Comparison of ENCODE assay signal across 18 cellular contexts in genomic region chr18:74128114-74128513, GRCh38. TPM values are rescaled to one million over a fixed set of nuclear protein-coding genes. Genes with fewer than 3 reads are reported as not detected.
DNase-seq lines count a peak whose midpoint lies in the region; ATAC-seq and TF ChIP-seq lines count a peak whose summit lies in the region.
"Had no signal": no experiment of that assay in that cellular context is flagged by ENCODE, and none has a peak within 500 bp of the region (broad histone marks: within the 10 kb centered on the region; RNA-seq: fewer than 3 reads in every experiment).

No MANE protein-coding gene starts in this region.

- H3K36me3 ChIP-seq in OCI-LY7 (ENCODE audit: insufficient read depth, low read length) (no peaks in the 10 kb centered on the region), transverse colon (no peaks in the 10 kb centered on the region)

- no TSS peak for BruUV-seq in OCI-LY7 (replicated peaks; lab: Mats Ljungman, UMichigan)

- no peak for ATAC-seq in GM21381 (IDR thresholded peaks at IDR 0.05; ENCODE audit: unreplicated experiment)
- ATAC-seq: HepG2, PC-3, SK-N-SH treated with all-trans-retinoic acid at 6 μM for 48 hours had no signal

- no peak overlapping the region for H3K4me2 ChIP-seq in OCI-LY7 (ENCODE audit: low read length)

- no peaks in the 10 kb centered on the region for H3K79me2 ChIP-seq in OCI-LY7 (ENCODE audit: insufficient read depth, low read depth, low read length)

- TF ChIP-seq CTCF in dorsolateral prefrontal cortex (IDR thresholded peaks at IDR 0.05 in 54 of 56, conservative IDR thresholded peaks at IDR 0.05 in 2 of 56; ENCODE audit: low read depth in 1 of 56, partially characterized antibody in 56 of 56) (peak in 1 of 56 donors; percentile 3), OCI-LY7 (conservative IDR thresholded peaks at IDR 0.05; ENCODE audit: low read length) (no peak), transverse colon (IDR thresholded peaks at IDR 0.05) (no peak)

- H3K4me1 ChIP-seq in OCI-LY7 (ENCODE audit: insufficient read depth, low read length, poor library complexity, severe bottlenecking) (no peaks in the 10 kb centered on the region), transverse colon (no peaks in the 10 kb centered on the region)

- H3K9me2 ChIP-seq in OCI-LY7 (ENCODE audit: insufficient read depth, low read length): no peaks in the 10 kb centered on the region

- H3K9me3 ChIP-seq in OCI-LY7 (ENCODE audit: low read length) (no peaks in the 10 kb centered on the region), transverse colon (no peaks in the 10 kb centered on the region)

- peak; percentile 31 for DNase-seq in NCI-H69 (lab: John Stamatoyannopoulos, UW)
- peak in 1 of 10 donors; percentile 62 for DNase-seq in dorsolateral prefrontal cortex
- DNase-seq in midbrain (lab: John Stamatoyannopoulos, UW): peak; percentile 52
- peak; percentile 81 for DNase-seq in superior temporal gyrus (ENCODE audit: extremely low spot score)
- no peak for DNase-seq in OCI-LY7 (ENCODE audit: low spot score)
- no peak for DNase-seq in transverse colon
- DNase-seq: ACHN, DMS79, KG1, NCI-H187 treated with DMSO at 0.1 percent for 48 hours, NCI-H510A, PC-3, RPMI8226, SHP77 treated with DMSO at 0.1 percent for 48 hours had no signal

- POLR2A ChIA-PET in OCI-LY7 (lab: Charles Lee): no interaction called here

- H2AFZ ChIP-seq in OCI-LY7 (ENCODE audit: low read length): no peak overlapping the region

- H3K27me3 ChIP-seq in dorsolateral prefrontal cortex (no peaks in the 10 kb centered on the region), transverse colon (peaks cover 7% of the 10 kb centered on the region)

- H3K27ac ChIP-seq in dorsolateral prefrontal cortex (peak overlapping the region in 57 of 59 donors; percentile 18 to 93 (median 79)), OCI-LY7 (ENCODE audit: low read depth, low read length, poor library complexity, severe bottlenecking) (no peak overlapping the region), transverse colon (no peak overlapping the region)
- H3K27ac ChIP-seq: C4-2B had no signal

- WGBS in transverse colon (ENCODE audit: low coverage in 1 of 2), 2 donors: 58 to 82% methylated on average over 3 of the region's 3 CpGs

- in situ Hi-C loops in transverse colon (cut with MboI; ENCODE audit: low pct_ligation_motif_present in 1 of 4, low pct_unique_long_range_greater_than_20kb in 1 of 4, low sequenced_read_pairs in 3 of 4): no loop called here

- no peak for TF ChIP-seq EP300 in transverse colon (IDR thresholded peaks at IDR 0.05; ENCODE audit: low read depth)

- peak overlapping the region in 30 of 59 donors; percentile 1 to 52 (median 17) for H3K4me3 ChIP-seq in dorsolateral prefrontal cortex
- H3K4me3 ChIP-seq in OCI-LY7 (ENCODE audit: low read depth, low read length, poor library complexity, severe bottlenecking): no peak overlapping the region
- no peak overlapping the region for H3K4me3 ChIP-seq in transverse colon

- intact Hi-C loops in dorsolateral prefrontal cortex (cut with DNase I): no loop called here
- intact Hi-C loops in OCI-LY7 (cut with micrococcal nuclease; ENCODE audit: unreplicated experiment): no loop called here
- intact Hi-C loops in transverse colon (cut with DNase I; ENCODE audit: low total_unique reads): no loop called here

- CTCF ChIA-PET in OCI-LY7 (lab: Charles Lee; ENCODE audit: unreplicated experiment): no interaction called here

- no peaks in the 10 kb centered on the region for H4K20me1 ChIP-seq in OCI-LY7 (ENCODE audit: insufficient read depth, low read length)

- no peak for TF ChIP-seq POLR2A in transverse colon (IDR thresholded peaks at IDR 0.05)

RNA-seq across cellular contexts. Expression of gene FBXO15, which starts 19.5 kb away (rescaled TPM):
- 1 to 10 TPM; 2.4 to 9.5 (median 5.9) TPM for total RNA-seq in dorsolateral prefrontal cortex
- total RNA-seq in OCI-LY7 (2014; rRNA removed; shearing (Covaris generic)): 0.54 and 0.59 TPM in 2 replicates
- 1.2 and 2.1 TPM in 2 replicates for total RNA-seq in OCI-LY7 (2022)
- under 1 TPM in 2 of 4 donors, not detected in 2; 0.14 to 0.64 TPM for total RNA-seq in transverse colon

RNA-seq across cellular contexts. Expression of gene TIMM21, which starts 20.2 kb away (rescaled TPM):
- 10 to 100 TPM; 24.5 to 64.1 (median 41.0) TPM for total RNA-seq in dorsolateral prefrontal cortex
- total RNA-seq in OCI-LY7 (2014; rRNA removed; shearing (Covaris generic)): 30.8 and 42.9 TPM in 2 replicates
- total RNA-seq in OCI-LY7 (2022): 20.7 and 25.2 TPM in 2 replicates
- total RNA-seq in transverse colon: 10 to 100 TPM; 10.5 to 38.1 (median 22.0) TPM

Comparison
In these comparisons a context has a peak if more than half of its experiments do, and no peak if none do; other contexts are left out.
1. DNase-seq: peak in NCI-H69 (single experiment), midbrain (single experiment) and superior temporal gyrus (single experiment); none in OCI-LY7 (single experiment) and transverse colon (single experiment).
2. H3K27ac ChIP-seq: peak in dorsolateral prefrontal cortex (57 of 59); none in OCI-LY7 (single experiment) and transverse colon (0 of 4).
3. H3K4me3 ChIP-seq: peak in dorsolateral prefrontal cortex (30 of 59); none in OCI-LY7 (single experiment) and transverse colon (0 of 4).